10 cellular contexts compared by ENCODE assay signal in the genomic region with DNA sequence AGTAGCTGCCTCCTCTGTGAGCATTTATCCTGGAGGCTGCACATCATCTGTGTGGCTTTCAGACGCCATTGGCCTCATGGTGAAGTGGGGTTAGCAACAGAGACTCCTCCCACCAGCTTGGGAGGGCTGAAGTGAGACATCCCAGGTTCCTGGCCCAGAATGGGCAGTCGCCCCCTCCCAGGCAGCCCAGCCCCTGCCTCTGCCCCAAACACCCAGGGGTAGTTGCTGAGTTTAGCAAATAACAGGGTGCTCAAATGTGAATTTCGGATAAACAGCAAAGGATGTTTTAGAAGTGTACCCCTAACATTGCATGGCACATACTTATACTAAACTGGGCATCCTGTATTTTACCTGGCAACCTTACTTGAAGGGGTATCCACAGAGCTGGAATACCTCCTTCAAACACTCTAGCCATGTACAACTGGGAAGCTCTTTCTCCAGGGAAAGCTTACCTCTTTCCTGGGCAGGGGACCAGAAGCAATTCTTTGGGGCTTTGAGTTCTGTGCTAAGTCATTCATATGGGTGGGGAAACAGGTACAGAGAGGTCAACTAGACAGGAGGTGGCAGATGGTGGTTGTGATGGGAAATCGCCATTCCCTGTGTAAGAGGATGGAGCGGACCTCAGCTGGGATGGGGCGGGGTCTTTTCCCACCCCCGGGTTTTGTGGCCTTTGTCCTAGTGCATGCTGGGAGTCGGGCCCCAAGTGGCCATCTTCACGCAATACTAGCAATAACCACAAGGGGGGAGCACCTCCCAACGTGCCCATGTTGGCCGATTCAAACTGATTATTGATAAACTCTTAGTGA. TPM values are rescaled to one million over a fixed set of nuclear protein-coding genes. Genes with fewer than 3 reads are reported as not detected.
DNase-seq lines count a peak whose midpoint lies in the region; ATAC-seq, FAIRE-seq and TF ChIP-seq lines count a peak whose summit lies in the region.
"Had no signal": no experiment of that assay in that cellular context is flagged by ENCODE, and none has a peak within 500 bp of the region (broad histone marks: within the 10 kb centered on the region; RNA-seq: fewer than 3 reads in every experiment).

No MANE protein-coding gene starts in this region.

- peak; percentile 71 for DNase-seq in HTR-8/SVneo (ENCODE audit: insufficient read length, low spot score)
- peak in 1 of 2 experiments; percentile 53 for DNase-seq in PC-9
- peak; percentile 64 for DNase-seq in activated naive CD4-positive, alpha-beta T cell treated with anti-CD3 and anti-CD28 coated beads, Interleukin-2, amount 10 ng/mL, durations not matched to agents 7 days and 5 days
- DNase-seq in heart right ventricle = no peak
- no peak for DNase-seq in retinal pigment epithelial cell (ENCODE audit: low read depth)
- no peak for DNase-seq in DMS114 treated with DMSO at 0.1 percent for 48 hours (lab: John Stamatoyannopoulos, UW; ENCODE audit: unreplicated experiment)

- no peaks in the 10 kb centered on the region for H3K36me3 ChIP-seq in DOHH2 (ENCODE audit: control insufficient read depth, low read length)
- H3K36me3 ChIP-seq in PC-9 (ENCODE audit: low read depth) = no peaks in the 10 kb centered on the region
- H3K36me3 ChIP-seq in heart right ventricle = no peaks in the 10 kb centered on the region

- H3K4me3 ChIP-seq in DOHH2 (ENCODE audit: low read length) = peak overlapping the region; percentile 61
- no peak overlapping the region for H3K4me3 ChIP-seq in PC-9
- H3K4me3 ChIP-seq in heart right ventricle = no peak overlapping the region
- H3K4me3 ChIP-seq in retinal pigment epithelial cell (ENCODE audit: low read length) = no peak overlapping the region

- FAIRE-seq in HTR-8/SVneo (lab: Jason Lieb, UNC) = no peak

- H3K27me3 Mint-ChIP-seq in activated naive CD4-positive, alpha-beta T cell treated with anti-CD3 and anti-CD28 coated beads, Interleukin-2, amount 10 ng/mL, durations not matched to agents 7 days and 5 days = peaks cover 65% of the 10 kb centered on the region

- H3K9me3 ChIP-seq in DOHH2 (ENCODE audit: control insufficient read depth, insufficient read depth, low read length) (no peaks in the 10 kb centered on the region), PC-9 (ENCODE audit: insufficient read depth, low read depth) (peaks cover 5% of the 10 kb centered on the region; the same call in 1 of the 2 replicates), heart right ventricle (no peaks in the 10 kb centered on the region)

- H3F3A ChIP-seq in DOHH2 (ENCODE audit: control insufficient read depth, insufficient read depth) (no peaks in the 10 kb centered on the region), PC-9 (ENCODE audit: insufficient read depth, low read depth) (peaks cover 27% of the 10 kb centered on the region; the same call in 1 of the 2 replicates)

- POLR2A ChIA-PET in PC-9 (lab: Charles Lee; ENCODE audit: unreplicated experiment) = no interaction called here

- H3K79me2 ChIP-seq in DOHH2 (ENCODE audit: control insufficient read depth, low read length) (no peaks in the 10 kb centered on the region), PC-9 (ENCODE audit: low read depth) (no peaks in the 10 kb centered on the region)

- WGBS in heart right ventricle, 2 donors = 23 to 24% methylated on average over 11 of the region's 11 CpGs

- H2AFZ ChIP-seq in PC-9 = no peak overlapping the region

- BruUV-seq in PC-9 (replicated peaks; lab: Mats Ljungman, UMichigan) = TSS peak; percentile 57

- H3K4me1 ChIP-seq in DOHH2 (ENCODE audit: control insufficient read depth, low read length) = peaks cover 28% of the 10 kb centered on the region
- peaks cover 9% of the 10 kb centered on the region for H3K4me1 ChIP-seq in PC-9 (replicated peaks; ENCODE audit: insufficient read depth)
- peaks cover 0 to 10% (median 0%) of the 10 kb centered on the region in 9 donors for H3K4me1 ChIP-seq in heart right ventricle

- intact Hi-C loops in PC-9 (cut with micrococcal nuclease; ENCODE audit: unreplicated experiment) = loop anchor here (1.0 to 2.0 kb wide), 3 partner anchors 40 to 310 kb away; no protein-coding TSS in a partner anchor
- intact Hi-C loops in heart right ventricle (cut with DNase I) = loop anchor here in 2 of 10 donors (5.0 kb wide), 1 partner anchor 42 kb away; no protein-coding TSS in a partner anchor

- H3K9me3 Mint-ChIP-seq in activated naive CD4-positive, alpha-beta T cell treated with anti-CD3 and anti-CD28 coated beads, Interleukin-2, amount 10 ng/mL, durations not matched to agents 7 days and 5 days = peaks cover 7% of the 10 kb centered on the region
- H3K9me3 Mint-ChIP-seq: activated naive CD4-positive, alpha-beta T cell treated with anti-CD3 and anti-CD28 coated beads, Interleukin-2, amount 50 U/mL, for 24 hours had no signal

- H3K27ac Mint-ChIP-seq in activated naive CD4-positive, alpha-beta T cell treated with anti-CD3 and anti-CD28 coated beads, Interleukin-2, amount 10 ng/mL, durations not matched to agents 7 days and 5 days = no peak overlapping the region
- H3K27ac Mint-ChIP-seq: activated naive CD4-positive, alpha-beta T cell treated with anti-CD3 and anti-CD28 coated beads, Interleukin-2, amount 50 U/mL, for 24 hours had no signal

- peak overlapping the region; percentile 70 for H3K4me2 ChIP-seq in DOHH2 (ENCODE audit: low read length)
- no peak overlapping the region; the same call in none of the 2 replicates for H3K4me2 ChIP-seq in PC-9

- H3K36me3 Mint-ChIP-seq in activated naive CD4-positive, alpha-beta T cell treated with anti-CD3 and anti-CD28 coated beads, Interleukin-2, amount 10 ng/mL, durations not matched to agents 7 days and 5 days = peaks cover 5% of the 10 kb centered on the region

- H3K27me3 ChIP-seq in DOHH2 (ENCODE audit: control insufficient read depth, low read length) = peaks cover 7% of the 10 kb centered on the region
- H3K27me3 ChIP-seq in PC-9 (ENCODE audit: insufficient read depth, low read depth) = no peaks in the 10 kb centered on the region
- H3K27me3 ChIP-seq in heart right ventricle = peaks cover 0 to 65% (median 17%) of the 10 kb centered on the region in 7 donors

- peaks cover 33% of the 10 kb centered on the region for H3K4me1 Mint-ChIP-seq in activated naive CD4-positive, alpha-beta T cell treated with anti-CD3 and anti-CD28 coated beads, Interleukin-2, amount 10 ng/mL, durations not matched to agents 7 days and 5 days

- H3K27ac ChIP-seq in DOHH2 (ENCODE audit: low read depth, low read length) = no peak overlapping the region
- H3K27ac ChIP-seq in PC-9 = no peak overlapping the region
- no peak overlapping the region for H3K27ac ChIP-seq in heart right ventricle

- peak; percentile 83 for TF ChIP-seq CTCF in DOHH2 (IDR thresholded peaks at IDR 0.05; ENCODE audit: low read depth, low read length, poor library complexity, severe bottlenecking)
- peak; percentile 91 for TF ChIP-seq CTCF in PC-9 (conservative IDR thresholded peaks at IDR 0.05)
- TF ChIP-seq CTCF in heart right ventricle (IDR thresholded peaks at IDR 0.05) = peak in 8 of 9 donors; percentile 38 to 79 (median 67)
- TF ChIP-seq CTCF in retinal pigment epithelial cell (conservative IDR thresholded peaks at IDR 0.05; ENCODE audit: low read depth, low read length) = peak; percentile 81

- H4K20me1 ChIP-seq in DOHH2 (ENCODE audit: control insufficient read depth, insufficient read depth, low read depth, low read length) (no peaks in the 10 kb centered on the region), PC-9 (ENCODE audit: insufficient read depth) (no peaks in the 10 kb centered on the region)

- ATAC-seq in heart right ventricle = peak in 2 of 8 donors; percentile 53 to 55
- no peak for ATAC-seq in HG02973 (IDR thresholded peaks at IDR 0.05; ENCODE audit: unreplicated experiment)

- CTCF ChIA-PET in PC-9 (lab: Charles Lee) = interaction anchor here (1.4 kb wide), 1 partner anchor 310 kb away, joined by 3 read pairs; no protein-coding TSS in a partner anchor
- CTCF ChIA-PET in activated naive CD4-positive, alpha-beta T cell treated with anti-CD3 and anti-CD28 coated beads, Interleukin-2, amount 10 ng/mL, durations not matched to agents 7 days and 5 days (lab: Charles Lee) = interaction anchor here (0.7 to 3.6 kb wide), 15 partner anchors 9 to 310 kb away, joined by 3 to 23 read pairs (median 5); no protein-coding TSS in a partner anchor

- H3K4me3 Mint-ChIP-seq in activated naive CD4-positive, alpha-beta T cell treated with anti-CD3 and anti-CD28 coated beads, Interleukin-2, amount 10 ng/mL, durations not matched to agents 7 days and 5 days = no peak overlapping the region
- H3K4me3 Mint-ChIP-seq: activated naive CD4-positive, alpha-beta T cell treated with anti-CD3 and anti-CD28 coated beads, Interleukin-2, amount 50 U/mL, for 24 hours had no signal

- H3K9me2 ChIP-seq in DOHH2 (replicated peaks; ENCODE audit: control insufficient read depth, low read length) (no peaks in the 10 kb centered on the region), PC-9 (ENCODE audit: insufficient read depth) (no peaks in the 10 kb centered on the region)

RNA-seq across cellular contexts. Expression of a gene that starts 19.3 kb away (rescaled TPM):
- total RNA-seq in PC-9 (2021) (18.5 and 21.9 TPM in 2 replicates), heart right ventricle (10 to 100 TPM in 7 of 10 donors, 1 to 10 TPM in 3; 5.9 to 31.0 (median 13.2) TPM)
- 100 to 1,000 TPM in 1 of 2 donors, 10 to 100 TPM in 1; 50.8 to 132 TPM for polyA plus RNA-seq in heart right ventricle

RNA-seq across cellular contexts. Expression of a gene that starts 27.0 kb away (rescaled TPM):
- total RNA-seq in PC-9 (2021) = not detected in 2 replicates
- not detected for total RNA-seq in heart right ventricle
- not detected for polyA plus RNA-seq in heart right ventricle
- total RNA-seq: temporal lobe had no signal

RNA-seq across cellular contexts. Expression of a gene that starts 48.0 kb away (rescaled TPM):
- total RNA-seq in PC-9 (2021) (51.3 and 60.8 TPM in 2 replicates), heart right ventricle (1 to 10 TPM in 2 of 10 donors, under 1 TPM in 8; 0.21 to 3.7 (median 0.78) TPM)
- 1 to 10 TPM in 1 of 2 donors, under 1 TPM in 1; 0.80 to 7.6 TPM for polyA plus RNA-seq in heart right ventricle

RNA-seq across cellular contexts. Expression of a gene that starts 57.6 kb away (rescaled TPM):
- total RNA-seq in PC-9 (2021) (24.0 and 33.8 TPM in 2 replicates), heart right ventricle (10 to 100 TPM in 1 of 10 donors, 1 to 10 TPM in 9; 3.4 to 10.5 (median 6.0) TPM)
- polyA plus RNA-seq in heart right ventricle = 1 to 10 TPM; 4.9 to 7.2 TPM

Comparison
In these comparisons a context has a peak if more than half of its experiments do, and no peak if none do; other contexts are left out.
1. DNase-seq: peak in HTR-8/SVneo (single experiment) and activated naive CD4-positive, alpha-beta T cell treated with anti-CD3 and anti-CD28 coated beads, Interleukin-2, amount 10 ng/mL, durations not matched to agents 7 days and 5 days (single experiment); none in heart right ventricle (0 of 2), retinal pigment epithelial cell (single experiment) and DMS114 treated with DMSO at 0.1 percent for 48 hours (single experiment).
2. RNA of a gene that starts 48.0 kb away (total RNA-seq): 51.3 to 60.8 TPM in PC-9; 0.21 to 3.7 TPM in heart right ventricle; every median in the first group is over 10 times any median in the second.
3. Peak in every context shown above with its lines, with median percentiles within 50 percentile points of each other: CTCF ChIP-seq.